In genomic region chr5:110345623-110346022, GRCh38 we compare ENCODE assay signal across 21 cellular contexts.
"Had no signal": no experiment of that assay in that cellular context is flagged by ENCODE, and none has a peak within 500 bp of the region (broad histone marks: within the 10 kb centered on the region; RNA-seq: fewer than 3 reads in every experiment).

No MANE protein-coding gene starts in this region.

- H3K4me3 ChIP-seq: K562, PC-9, Peyer's patch, SJCRH30 had no signal

- ATAC-seq: K562, Right ventricle myocardium inferior, SK-N-SH treated with all-trans-retinoic acid at 6 μM for 48 hours had no signal

- H3K27me3 ChIP-seq: Peyer's patch, SJCRH30 had no signal

- H3K9ac ChIP-seq: KMS-11 had no signal

- H3K4me2 ChIP-seq: KMS-11, PC-9 had no signal

- H3K4me1 ChIP-seq: Peyer's patch, SJCRH30 had no signal

- H2AFZ ChIP-seq: PC-9 had no signal

- H3K27ac ChIP-seq: KMS-11, PC-9, Peyer's patch, SJCRH30 had no signal

- H3K36me3 ChIP-seq: Peyer's patch, SJCRH30 had no signal

- DNase-seq: Kasumi-1, MM.1S, NCI-H1092 treated with DMSO at 0.1 percent for 48 hours, NCI-H1436 treated with DMSO at 0.1 percent for 48 hours, NCI-H1694, NCI-H187 treated with DMSO at 0.1 percent for 48 hours, NCI-H2029 treated with DMSO at 0.1 percent for 48 hours, NCI-H2171 treated with DMSO at 0.1 percent for 48 hours, NCI-H345, NCI-H510A, NCI-H526, NCI-H82, PC-9, Peyer's patch, SHP77 treated with DMSO at 0.1 percent for 48 hours, SJCRH30, T-helper 1 cell had no signal

- H3K9me3 ChIP-seq: Peyer's patch, SJCRH30 had no signal
